Comparison of ENCODE assay signal across 9 cellular contexts in genomic region chr4:93788712-93789111, GRCh38. TPM values are rescaled to one million over a fixed set of nuclear protein-coding genes. Genes with fewer than 3 reads are reported as not detected.
DNase-seq lines count a peak whose midpoint lies in the region; ATAC-seq and TF ChIP-seq lines count a peak whose summit lies in the region.
"Had no signal": no experiment of that assay in that cellular context is flagged by ENCODE, and none has a peak within 500 bp of the region (broad histone marks: within the 10 kb centered on the region; RNA-seq: fewer than 3 reads in every experiment).

No MANE protein-coding gene starts in this region.

- peak; percentile 59 for ATAC-seq in HG03520 (IDR thresholded peaks at IDR 0.05; ENCODE audit: unreplicated experiment)

- H3K4me3 ChIP-seq in GM12865 (ENCODE audit: low read depth, low read length) = no peak overlapping the region
- no peak overlapping the region for H3K4me3 ChIP-seq in WI38 (ENCODE audit: low read depth, low read length)

- peak; percentile 31 for DNase-seq in GM12865 (ENCODE audit: low read depth)
- peak; percentile 4 for DNase-seq in myocyte (ENCODE audit: low read depth)
- DNase-seq in G401 (ENCODE audit: low spot score) = no peak
- no peak for DNase-seq in HCEC 1CT
- DNase-seq in stimulated activated CD4-positive, alpha-beta T cell treated with anti-CD3 and anti-CD28 coated beads, Interleukin-4, amount 100 ng/mL, for 1 hour = no peak
- no peak for DNase-seq in stimulated activated CD4-positive, alpha-beta T cell treated with anti-CD3 and anti-CD28 coated beads, Interleukin-15, amount 100 ng/mL, for 24 hours
- DNase-seq: anterior cingulate cortex had no signal

- peak; percentile 40 for TF ChIP-seq CTCF in GM12865 (IDR thresholded peaks at IDR 0.05; ENCODE audit: insufficient read depth, low read depth, low read length, missing control alignments)
- 0 out of 2 replicates have a peak, but pooled peaks have one; percentile 21 for TF ChIP-seq CTCF in WI38 (IDR thresholded peaks at IDR 0.05; ENCODE audit: low read depth, low read length)

- in situ Hi-C loops in G401 (cut with HindIII; ENCODE audit: low sequenced_read_pairs) = no loop called here

RNA-seq across cellular contexts. Expression of gene ATOH1, which starts 39.8 kb away (rescaled TPM):
- not detected in 2 replicates for total RNA-seq in myocyte
- polyA plus RNA-seq in myocyte (2012) = not detected
- total RNA-seq in G401 (2014; rRNA removed; shearing (Covaris generic)) = not detected in 2 replicates

Comparison
In these comparisons a context has a peak if more than half of its experiments do, and no peak if none do; other contexts are left out.
1. DNase-seq: peak in GM12865 (single experiment) and myocyte (single experiment); none in G401 (single experiment), HCEC 1CT (single experiment), stimulated activated CD4-positive, alpha-beta T cell treated with anti-CD3 and anti-CD28 coated beads, Interleukin-4, amount 100 ng/mL, for 1 hour (single experiment) and stimulated activated CD4-positive, alpha-beta T cell treated with anti-CD3 and anti-CD28 coated beads, Interleukin-15, amount 100 ng/mL, for 24 hours (single experiment).